ENCODE assay signal across 8 cellular contexts in genomic region chr12:25384038-25384953, GRCh38.
DNase-seq lines count a peak whose midpoint lies in the region; ATAC-seq and TF ChIP-seq lines count a peak whose summit lies in the region.

No MANE protein-coding gene starts in this region.

- TF ChIP-seq CTCF in Calu3 (IDR thresholded peaks at IDR 0.05; ENCODE audit: unreplicated experiment) (no peak), parathyroid adenoma (IDR thresholded peaks at IDR 0.05) (no peak)

- H3K4me1 Mint-ChIP-seq in Calu3 (ENCODE audit: low read depth, unreplicated experiment) = peaks cover 9% of the 10 kb centered on the region

- H3K79me2 ChIP-seq in parathyroid adenoma = no peaks in the 10 kb centered on the region

- H3K4me3 ChIP-seq in SJSA1 = peak overlapping the region; percentile 50
- H3K4me3 ChIP-seq in esophagus (ENCODE audit: low read depth in 1 of 2, low read length in 2 of 2) = no peak overlapping the region
- no peak overlapping the region for H3K4me3 ChIP-seq in parathyroid adenoma (ENCODE audit: low read depth, low read length)

- BruUV-seq in Calu3 (replicated peaks; lab: Mats Ljungman, UMichigan) = no TSS peak

- H3K4me3 Mint-ChIP-seq in Calu3 (ENCODE audit: low read depth, unreplicated experiment) = peak overlapping the region; percentile 88

- H3K36me3 Mint-ChIP-seq in Calu3 (ENCODE audit: insufficient read depth, unreplicated experiment) = peaks cover 27% of the 10 kb centered on the region

- CTCF ChIA-PET in Calu3 (lab: Charles Lee) = interaction anchor here (0.7 to 0.9 kb wide), 2 partner anchors 143 to 1417 kb away, joined by 3 read pairs; no protein-coding TSS in a partner anchor

- no peaks in the 10 kb centered on the region for H3K27me3 ChIP-seq in SJSA1 (replicated peaks)
- H3K27me3 ChIP-seq in esophagus (ENCODE audit: control insufficient read depth in 1 of 2, insufficient read depth in 2 of 2, low read length in 2 of 2) = no peaks in the 10 kb centered on the region
- H3K27me3 ChIP-seq in parathyroid adenoma (ENCODE audit: control insufficient read depth, insufficient read depth, low read length) = no peaks in the 10 kb centered on the region

- H2AFZ ChIP-seq in parathyroid adenoma = no peak overlapping the region

- no peak for ATAC-seq in HG03520 (IDR thresholded peaks at IDR 0.05; ENCODE audit: unreplicated experiment)

- intact Hi-C loops in Calu3 (cut with micrococcal nuclease; ENCODE audit: unreplicated experiment) = no loop called here

- peak; percentile 3 for DNase-seq in Calu3
- no peak for DNase-seq in SJSA1 (ENCODE audit: low read depth in 1 of 2, low spot score in 2 of 2)
- no peak for DNase-seq in inferior parietal cortex (ENCODE audit: extremely low spot score)
- DNase-seq in NCI-H2171 treated with DMSO at 0.1 percent for 48 hours (lab: John Stamatoyannopoulos, UW) = no peak
- no peak for DNase-seq in HCEC 1CT

- H3K9me3 Mint-ChIP-seq in Calu3 (ENCODE audit: low read depth, unreplicated experiment) = no peaks in the 10 kb centered on the region

- 74 to 84% methylated on average over 20 of the region's 20 CpGs for whole genome bisulfite sequencing in esophagus, 2 donors

- H3K9ac ChIP-seq in parathyroid adenoma = no peak overlapping the region

- H3K4me2 ChIP-seq in parathyroid adenoma (ENCODE audit: low read length) = no peak overlapping the region

- H3K4me1 ChIP-seq in SJSA1 (replicated peaks) = peaks cover 14% of the 10 kb centered on the region
- no peaks in the 10 kb centered on the region for H3K4me1 ChIP-seq in esophagus (ENCODE audit: control insufficient read depth in 2 of 2, insufficient read depth in 2 of 2, low read length in 1 of 2)
- no peaks in the 10 kb centered on the region for H3K4me1 ChIP-seq in parathyroid adenoma

- H3K27me3 Mint-ChIP-seq in Calu3 (ENCODE audit: unreplicated experiment) = no peaks in the 10 kb centered on the region

- H3K9me3 ChIP-seq in SJSA1 (replicated peaks) (no peaks in the 10 kb centered on the region), esophagus (ENCODE audit: control insufficient read depth in 2 of 2, insufficient read depth in 1 of 2, low read depth in 1 of 2, low read length in 1 of 2) (no peaks in the 10 kb centered on the region), parathyroid adenoma (ENCODE audit: control insufficient read depth, low read length) (no peaks in the 10 kb centered on the region)

- H3K36me3 ChIP-seq in SJSA1 (no peaks in the 10 kb centered on the region), esophagus (ENCODE audit: control insufficient read depth in 2 of 2, insufficient read depth in 2 of 2, low read length in 1 of 2) (no peaks in the 10 kb centered on the region), parathyroid adenoma (ENCODE audit: control insufficient read depth, insufficient read depth, low read length) (no peaks in the 10 kb centered on the region)

- H3K27ac ChIP-seq in SJSA1 (peak overlapping the region; percentile 100), esophagus (ENCODE audit: low read depth in 2 of 2, low read length in 1 of 2) (peak overlapping the region; percentile 92 to 97), parathyroid adenoma (peak overlapping the region; percentile 99)

- H3K27ac Mint-ChIP-seq in Calu3 (ENCODE audit: unreplicated experiment) = peak overlapping the region; percentile 96
